ENCODE assay signal across 22 cellular contexts in genomic region chr17:72569193-72569946, GRCh38.
DNase-seq lines count a peak whose midpoint lies in the region; ATAC-seq and TF ChIP-seq lines count a peak whose summit lies in the region.
"Had no signal": no experiment of that assay in that cellular context is flagged by ENCODE, and none has a peak within 500 bp of the region (broad histone marks: within the 10 kb centered on the region; RNA-seq: fewer than 3 reads in every experiment).

No MANE protein-coding gene starts in this region.

- H3K9me3 ChIP-seq in Panc1 (ENCODE audit: control insufficient read depth, insufficient read depth, low read depth, low read length): no peaks in the 10 kb centered on the region
- H3K9me3 ChIP-seq in left lung: no peaks in the 10 kb centered on the region
- H3K9me3 ChIP-seq: ascending aorta, psoas muscle had no signal

- CTCF ChIA-PET in Panc1 (lab: Charles Lee): interaction anchor here (0.7 to 0.8 kb wide), 2 partner anchors 9 to 123 kb away, joined by 3 to 7 read pairs; no protein-coding TSS in a partner anchor

- ATAC-seq in Panc1 (0 out of 2 replicates have a peak, but pooled peaks have one; percentile 5), HG03432 (IDR thresholded peaks at IDR 0.05; ENCODE audit: unreplicated experiment) (no peak), left lung (no peak)
- ATAC-seq: psoas muscle had no signal

- POLR2A ChIA-PET in Panc1 (lab: Charles Lee): interaction anchor here (0.7 to 1.0 kb wide), 2 partner anchors 17 to 24 kb away, joined by 3 read pairs; no protein-coding TSS in a partner anchor

- no peak for TF ChIP-seq CTCF in Panc1 (IDR thresholded peaks at IDR 0.05)
- TF ChIP-seq CTCF in left lung (IDR thresholded peaks at IDR 0.05): no peak

- DNase-seq in COLO668 (lab: John Stamatoyannopoulos, UW; ENCODE audit: unreplicated experiment) (peak; percentile 67), NCI-H1092 treated with DMSO at 0.1 percent for 48 hours (lab: John Stamatoyannopoulos, UW) (peak; percentile 84), Panc1 (ENCODE audit: low read depth, low spot score) (no peak), left kidney (ENCODE audit: low read depth, low spot score) (peak; percentile 26), GM19238 (ENCODE audit: insufficient read length, low spot score) (no peak), left lung (no peak), mesenteric fat pad (ENCODE audit: low spot score) (no peak)
- DNase-seq: activated CD4-positive, alpha-beta memory T cell treated with anti-CD3 and anti-CD28 coated beads for 36 hours; activated naive CD4-positive, alpha-beta T cell treated with anti-CD3 and anti-CD28 coated beads, Interleukin-2, amount 10 ng/mL, durations not matched to agents 7 days and 5 days; activated T-cell treated with anti-CD3 and anti-CD28 coated beads, Interleukin-2, amount 50 U/mL, for 1 hour; AML-193; Calu3; GDM1; mesendoderm; NCI-H187; NK-92 treated with Interleukin-12 subunit alpha and Interleukin-12 subunit beta, amount 100 ng/mL, for 24 hours; psoas muscle; small intestine; stimulated activated CD8-positive, alpha-beta memory T cell treated with anti-CD3 and anti-CD28 coated beads, Interleukin-4, amount 100 ng/mL, for 48 hours; T-helper 1 cell had no signal

- peak overlapping the region; percentile 90 for H3K27ac ChIP-seq in Panc1 (ENCODE audit: low read length)
- H3K27ac ChIP-seq in left lung: no peak overlapping the region
- H3K27ac ChIP-seq: ascending aorta, psoas muscle had no signal

- in situ Hi-C loops in Panc1 (cut with HindIII; ENCODE audit: low pct_unique_long_range_greater_than_20kb, low sequenced_read_pairs): no loop called here

- H3K27me3 ChIP-seq in Panc1 (ENCODE audit: control insufficient read depth, insufficient read depth, low read length) (no peaks in the 10 kb centered on the region), left lung (peaks cover 0 to 24% of the 10 kb centered on the region in 2 donors)
- H3K27me3 ChIP-seq: ascending aorta had no signal

- no TSS peak for BruUV-seq in Panc1 (replicated peaks; lab: Mats Ljungman, UMichigan)

- no peak overlapping the region; a peak in 1 of 4 replicates for H3K4me3 ChIP-seq in Panc1 (ENCODE audit: low read depth in 2 of 2, low read length in 2 of 2)
- H3K4me3 ChIP-seq in left lung: no peak overlapping the region
- H3K4me3 ChIP-seq: ascending aorta, psoas muscle had no signal

- intact Hi-C loops in Panc1 (cut with micrococcal nuclease; ENCODE audit: unreplicated experiment): loop anchor here (10.0 kb wide), 1 partner anchor 115 kb away; no protein-coding TSS in a partner anchor
- intact Hi-C loops in left lung (cut with DNase I): loop anchor here in 1 of 2 donors (10.0 kb wide), 1 partner anchor 155 kb away; no protein-coding TSS in a partner anchor

- no peaks in the 10 kb centered on the region for H3K36me3 ChIP-seq in Panc1 (ENCODE audit: control insufficient read depth, insufficient read depth, low read length)
- no peaks in the 10 kb centered on the region for H3K36me3 ChIP-seq in left lung
- H3K36me3 ChIP-seq: ascending aorta had no signal

- H3K4me1 ChIP-seq in Panc1 (ENCODE audit: control insufficient read depth, insufficient read depth, low read length) (peaks cover 89% of the 10 kb centered on the region), left lung (no peaks in the 10 kb centered on the region)
- H3K4me1 ChIP-seq: ascending aorta, psoas muscle had no signal

Comparison
In these comparisons a context has a peak if more than half of its experiments do, and no peak if none do; other contexts are left out.
1. DNase-seq: peak in COLO668 (single experiment), NCI-H1092 treated with DMSO at 0.1 percent for 48 hours (single experiment) and left kidney (single experiment); none in Panc1 (single experiment), GM19238 (single experiment), left lung (0 of 2) and mesenteric fat pad (single experiment).